ENCODE assay signal across 28 cellular contexts in the genomic region with DNA sequence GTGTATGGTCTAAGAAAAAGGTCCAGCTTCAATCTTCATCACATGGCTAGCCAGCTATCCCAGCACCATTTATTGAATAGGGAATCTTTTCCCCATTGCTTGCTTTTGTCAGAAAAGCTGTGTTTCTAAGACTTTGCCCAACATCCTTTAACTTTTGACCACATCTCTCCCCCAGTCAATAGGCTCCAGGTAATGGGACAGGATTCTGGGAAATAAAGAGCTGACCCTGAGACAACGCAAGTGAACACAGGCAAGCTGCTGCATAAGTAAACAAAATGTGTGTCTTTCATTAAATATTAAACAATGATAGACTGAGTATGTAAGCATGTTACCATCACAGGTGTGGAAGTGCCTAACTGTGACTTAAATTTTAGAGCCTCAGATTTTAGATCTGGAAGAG. TPM values are rescaled to one million over a fixed set of nuclear protein-coding genes. Genes with fewer than 3 reads are reported as not detected.
"Had no signal": no experiment of that assay in that cellular context is flagged by ENCODE, and none has a peak within 500 bp of the region (broad histone marks: within the 10 kb centered on the region; RNA-seq: fewer than 3 reads in every experiment).

No MANE protein-coding gene starts in this region.

- H3K27ac ChIP-seq: breast epithelium, heart left ventricle, lower lobe of right lung, skin epidermis, testis had no signal

- H3K4me1 ChIP-seq: breast epithelium, heart left ventricle, testis had no signal

- H3K36me3 ChIP-seq: breast epithelium, heart left ventricle, lower lobe of right lung had no signal

- DNase-seq: activated CD4-positive, alpha-beta memory T cell treated with anti-CD3 and anti-CD28 coated beads, Interleukin-2, amount 10 ng/mL, durations not matched to agents 7 days and 5 days; activated CD4-positive, alpha-beta T cell treated with anti-CD3 and anti-CD28 coated beads for 1 hour; activated CD4-positive, alpha-beta T cell treated with anti-CD3 and anti-CD28 coated beads, Interleukin-2, amount 10 ng/mL, durations not matched to agents 7 days and 5 days; activated CD8-positive, alpha-beta memory T cell treated with anti-CD3 and anti-CD28 coated beads, Interleukin-2, amount 50 U/mL, for 48 hours; activated gamma-delta T cell; activated naive CD4-positive, alpha-beta T cell treated with anti-CD3 and anti-CD28 coated beads, Interleukin-2, amount 10 ng/mL, durations not matched to agents 7 days and 5 days; activated naive CD8-positive, alpha-beta T cell treated with anti-CD3 and anti-CD28 coated beads, Interleukin-2, amount 50 U/mL, for 24 hours; activated T-cell treated with anti-CD3 and anti-CD28 coated beads, Interleukin-2, amount 50 U/mL, for 24 hours; amygdala; central memory CD4-positive, alpha-beta T cell; endodermal cell; foreskin fibroblast; heart left ventricle; hypothalamus; lower lobe of right lung; mesenchymal stem cell; stimulated activated CD4-positive, alpha-beta T cell treated with anti-CD3 and anti-CD28 coated beads, Interleukin-12 subunit alpha, Interleukin-12 subunit beta, amount 100 ng/mL, for 4 hours; stimulated activated CD4-positive, alpha-beta T cell treated with anti-CD3 and anti-CD28 coated beads, Interleukin-4, amount 100 ng/mL, for 1 hour; stimulated activated naive CD8-positive, alpha-beta T cell treated with anti-CD3 and anti-CD28 coated beads, Interleukin-15, Interleukin-2, amounts not matched to agents 100 U/mL and 50 U/mL, for 24 hours; T1000; testis; trophoblast cell had no signal

- H3K27me3 ChIP-seq: breast epithelium, testis had no signal

- H3K4me3 ChIP-seq: breast epithelium, heart left ventricle, lower lobe of right lung, skin epidermis, testis had no signal

- H3K9me3 ChIP-seq: breast epithelium, lower lobe of right lung, testis had no signal

- ATAC-seq: activated naive CD8-positive, alpha-beta T cell treated with anti-CD3 and anti-CD28 coated beads, Interleukin-2, amount 50 U/mL, for 24 hours; esophagus mucosa; heart left ventricle; lower lobe of right lung; sciatic nerve; stimulated activated naive CD8-positive, alpha-beta T cell treated with anti-CD3 and anti-CD28 coated beads, Interleukin-15, Interleukin-2, amounts not matched to agents 100 U/mL and 50 U/mL, for 24 hours; WTC11 had no signal

RNA-seq across cellular contexts. Expression of gene FAM110C, which starts 23.0 kb away (rescaled TPM):
- total RNA-seq: osteocyte had no signal
